Comparison of ENCODE assay signal across 26 cellular contexts in the genomic region with DNA sequence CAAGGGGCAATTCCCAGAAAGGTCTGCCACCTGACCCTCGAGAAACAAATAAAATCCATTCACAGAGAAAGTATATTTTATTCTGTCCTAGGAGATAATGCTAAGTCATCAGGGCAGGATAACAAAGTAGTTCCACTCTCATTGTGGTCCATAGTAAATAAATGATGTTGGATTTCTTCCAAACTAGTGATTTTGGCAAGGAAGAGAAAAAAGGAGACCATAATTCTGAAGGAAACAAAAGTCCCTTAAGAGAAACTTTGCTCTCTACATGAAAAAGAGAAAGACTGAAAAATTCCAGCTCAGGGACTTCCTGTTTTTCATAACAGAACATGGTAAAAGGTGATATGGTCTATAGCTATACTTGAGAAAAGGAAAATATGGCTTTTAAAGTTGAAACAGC.
A peak's percentile ranks its signal among the peaks of the same experiment; 100 is the strongest.
DNase-seq lines count a peak whose midpoint lies in the region; ATAC-seq and TF ChIP-seq lines count a peak whose summit lies in the region.
"Had no signal": no experiment of that assay in that cellular context is flagged by ENCODE, and none has a peak within 500 bp of the region (broad histone marks: within the 10 kb centered on the region; RNA-seq: fewer than 3 reads in every experiment).

No MANE protein-coding gene starts in this region.

- H3K27ac Mint-ChIP-seq in GM23338 (no peak overlapping the region; the same call in 1 of the 2 replicates), nephron (peak overlapping the region; percentile 37 to 65 (median 47))
- H3K27ac Mint-ChIP-seq: B cell had no signal

- no peak overlapping the region for H3K4me2 ChIP-seq in GM23338

- H2AFZ ChIP-seq in ACC112 (ENCODE audit: low read length, unreplicated experiment) (no peak overlapping the region), GM23338 (peak overlapping the region; percentile 16; the same call in 1 of the 2 replicates)

- no peaks in the 10 kb centered on the region for H4K20me1 ChIP-seq in GM23338 (replicated peaks; ENCODE audit: insufficient read depth)

- H3K4me1 Mint-ChIP-seq in GM23338 (peaks cover 9% of the 10 kb centered on the region), nephron (peaks cover 7% of the 10 kb centered on the region)
- H3K4me1 Mint-ChIP-seq: B cell, CD14-positive monocyte had no signal

- H3K4me1 ChIP-seq in ACC112 (ENCODE audit: control insufficient read depth, insufficient read depth, low read length, unreplicated experiment) (peaks cover 17% of the 10 kb centered on the region), GM23338 (ENCODE audit: insufficient read depth) (peaks cover 13% of the 10 kb centered on the region; the same call in 1 of the 2 replicates)

- H3K9me3 Mint-ChIP-seq in GM23338 (no peaks in the 10 kb centered on the region), nephron (no peaks in the 10 kb centered on the region)
- H3K9me3 Mint-ChIP-seq: CD8-positive, alpha-beta memory T cell had no signal

- H3K36me3 ChIP-seq in ACC112 (ENCODE audit: insufficient read depth, low read length) = peaks cover 49% of the 10 kb centered on the region
- H3K36me3 ChIP-seq in GM23338 (ENCODE audit: insufficient read depth) = no peaks in the 10 kb centered on the region

- H3K79me2 ChIP-seq in ACC112 (ENCODE audit: control insufficient read depth, insufficient read depth, low read length, unreplicated experiment) = no peaks in the 10 kb centered on the region
- no peaks in the 10 kb centered on the region for H3K79me2 ChIP-seq in GM23338 (replicated peaks; ENCODE audit: insufficient read depth)

- ATAC-seq in GM23338 (no peak), HG03469 (IDR thresholded peaks at IDR 0.05; ENCODE audit: unreplicated experiment) (no peak), HG02884 (IDR thresholded peaks at IDR 0.05; ENCODE audit: unreplicated experiment) (no peak)
- ATAC-seq: HCT116 had no signal

- H3K27me3 Mint-ChIP-seq in GM23338 (ENCODE audit: insufficient read depth, low read depth, poor library complexity) (peaks cover 2% of the 10 kb centered on the region), nephron (ENCODE audit: low read depth) (no peaks in the 10 kb centered on the region)
- H3K27me3 Mint-ChIP-seq: B cell; CD8-positive, alpha-beta memory T cell had no signal

- DNase-seq in GM23338 (ENCODE audit: low spot score) = no peak
- peak; percentile 42 for DNase-seq in dermis blood vessel endothelial cell
- no peak for DNase-seq in activated CD4-positive, alpha-beta T cell treated with anti-CD3 and anti-CD28 coated beads, Interleukin-2, amount 50 U/mL, for 48 hours
- DNase-seq: CD8-positive, alpha-beta memory T cell; DMS 273 treated with DMSO at 0.1 percent for 48 hours; DMS79; EL; GDM1; KBM-7; MM.1S; NCI-H1048; NCI-H1417; NCI-H1694 treated with DMSO at 0.1 percent for 48 hours; NCI-H2081; NCI-H2227 treated with DMSO at 0.1 percent for 48 hours; NCI-H526 treated with DMSO at 0.1 percent for 48 hours; Peyer's patch; SIG-M5 had no signal

- H3F3A ChIP-seq in GM23338 (replicated peaks; ENCODE audit: low read depth) = no peaks in the 10 kb centered on the region

- no peak overlapping the region for H3K4me3 Mint-ChIP-seq in GM23338
- H3K4me3 Mint-ChIP-seq in nephron = no peak overlapping the region
- H3K4me3 Mint-ChIP-seq: B cell; CD14-positive monocyte; CD8-positive, alpha-beta memory T cell had no signal

- 0 out of 2 replicates have a peak overlapping the region, but pooled peaks have one; percentile 1 for H3K27ac ChIP-seq in ACC112 (ENCODE audit: low read depth, low read length)
- H3K27ac ChIP-seq in GM23338 (ENCODE audit: low read depth) = no peak overlapping the region
- H3K27ac ChIP-seq: Peyer's patch, SK-N-MC had no signal

- no peak for TF ChIP-seq CTCF in GM23338 (conservative IDR thresholded peaks at IDR 0.05; ENCODE audit: low read depth in 2 of 2)
- TF ChIP-seq CTCF in nephron (IDR thresholded peaks at IDR 0.05; ENCODE audit: unreplicated experiment in 3 of 3) = no peak

- H3K4me3 ChIP-seq in ACC112 (ENCODE audit: low read depth, low read length) = no peak overlapping the region
- no peak overlapping the region for H3K4me3 ChIP-seq in GM23338
- H3K4me3 ChIP-seq: Peyer's patch, SK-N-MC had no signal

- H3K9me2 ChIP-seq in GM23338 (ENCODE audit: insufficient read depth) = no peaks in the 10 kb centered on the region

- H3K27me3 ChIP-seq in ACC112 (ENCODE audit: insufficient read depth, low read length) (no peaks in the 10 kb centered on the region), GM23338 (ENCODE audit: insufficient read depth) (no peaks in the 10 kb centered on the region)
- H3K27me3 ChIP-seq: Peyer's patch had no signal

- H3K36me3 Mint-ChIP-seq in GM23338 (ENCODE audit: low read depth) (no peaks in the 10 kb centered on the region), nephron (ENCODE audit: low read depth) (no peaks in the 10 kb centered on the region)

TF ChIP-seq in GM23338, 12 proteins besides CTCF, POLR2A, EP300 and RAD21:
- TF ChIP-seq EZH2phosphoT487 (IDR thresholded peaks at IDR 0.05; ENCODE audit: unreplicated experiment) (no peak), CREB1 (CRISPR knock-in tag; IDR thresholded peaks at IDR 0.05; ENCODE audit: low read depth) (no peak), ZNF114 (CRISPR knock-in tag; IDR thresholded peaks at IDR 0.05) (no peak)
